9 cellular contexts compared by ENCODE assay signal in genomic region chr17:45221997-45222272, GRCh38. TPM values are rescaled to one million over a fixed set of nuclear protein-coding genes. Genes with fewer than 3 reads are reported as not detected.
A peak's percentile ranks its signal among the peaks of the same experiment; 100 is the strongest.
DNase-seq lines count a peak whose midpoint lies in the region; ATAC-seq and TF ChIP-seq lines count a peak whose summit lies in the region.
"Had no signal": no experiment of that assay in that cellular context is flagged by ENCODE, and none has a peak within 500 bp of the region (broad histone marks: within the 10 kb centered on the region; RNA-seq: fewer than 3 reads in every experiment).

No MANE protein-coding gene starts in this region.

- no peaks in the 10 kb centered on the region for H3K9me3 ChIP-seq in CD4-positive, alpha-beta memory T cell (ENCODE audit: control insufficient read depth in 1 of 2, low read length in 2 of 2)
- H3K9me3 ChIP-seq in OCI-LY3 (ENCODE audit: insufficient read depth, low read length) (no peaks in the 10 kb centered on the region), esophagus (ENCODE audit: control insufficient read depth in 2 of 2, insufficient read depth in 1 of 2, low read depth in 1 of 2, low read length in 1 of 2) (no peaks in the 10 kb centered on the region), neutrophil (no peaks in the 10 kb centered on the region)

- DNase-seq in CD4-positive, alpha-beta memory T cell = peak in 1 of 5 donors; percentile 20
- DNase-seq in COR-L47 (lab: John Stamatoyannopoulos, UW) (no peak), SKM-1 treated with dmso at 0.1 percent for 144 hours (lab: John Stamatoyannopoulos, UW; ENCODE audit: unreplicated experiment) (no peak)
- no peak for DNase-seq in activated CD4-positive, alpha-beta T cell treated with anti-CD3 and anti-CD28 coated beads, Interleukin-2, amount 50 U/mL, for 4 hours

- H3K36me3 Mint-ChIP-seq in CD4-positive, alpha-beta memory T cell = peaks cover 15 to 64% of the 10 kb centered on the region in 2 donors

- H3K4me1 Mint-ChIP-seq in CD4-positive, alpha-beta memory T cell = peaks cover 30 to 70% (median 38%) of the 10 kb centered on the region in 4 donors

- H2AFZ ChIP-seq in OCI-LY3 (ENCODE audit: low read depth, low read length) = no peak overlapping the region

- WGBS in esophagus, 2 donors = 1% methylated on average over 36 of the region's 36 CpGs; no CpG with 5 or more reads in 1 of the 2 donors

- no peak for TF ChIP-seq CTCF in OCI-LY3 (IDR thresholded peaks at IDR 0.05; ENCODE audit: low read depth, low read length)
- no peak for TF ChIP-seq CTCF in neutrophil (IDR thresholded peaks at IDR 0.05)

- peaks cover 7% of the 10 kb centered on the region for H3K36me3 ChIP-seq in CD4-positive, alpha-beta memory T cell (ENCODE audit: insufficient read depth, low read length)
- H3K36me3 ChIP-seq in OCI-LY3 (replicated peaks; ENCODE audit: low read depth, low read length) (no peaks in the 10 kb centered on the region), esophagus (ENCODE audit: control insufficient read depth in 2 of 2, insufficient read depth in 2 of 2, low read length in 1 of 2) (no peaks in the 10 kb centered on the region), neutrophil (peaks cover 59% of the 10 kb centered on the region)

- H3K9me3 Mint-ChIP-seq in CD4-positive, alpha-beta memory T cell = no peaks in the 10 kb centered on the region

- CTCF ChIA-PET in CD4-positive, alpha-beta memory T cell (lab: Charles Lee; ENCODE audit: partially characterized antibody) = interaction anchor here (1.3 to 10.3 kb wide), 4 partner anchors 11 to 163 kb away, joined by 3 to 449 read pairs (median 52); partner anchors contain the start of gene ACBD4

- H4K20me1 ChIP-seq in OCI-LY3 (ENCODE audit: insufficient read depth, low read length) = no peaks in the 10 kb centered on the region

- peak overlapping the region; percentile 100 for H3K9ac ChIP-seq in OCI-LY3 (ENCODE audit: low read length)

- POLR2A ChIA-PET in CD4-positive, alpha-beta memory T cell (lab: Charles Lee; ENCODE audit: partially characterized antibody) = interaction anchor here (0.5 to 24.4 kb wide), 14 partner anchors 20 to 323 kb away, joined by 3 to 1143 read pairs (median 4); partner anchors contain the start of genes ACBD4, EFTUD2, HEXIM1 and HEXIM2

- ATAC-seq in HG02884 (IDR thresholded peaks at IDR 0.05; ENCODE audit: unreplicated experiment) = no peak

- H3K27me3 Mint-ChIP-seq in CD4-positive, alpha-beta memory T cell = no peaks in the 10 kb centered on the region

- peak overlapping the region; percentile 97 for H3K27ac ChIP-seq in CD4-positive, alpha-beta memory T cell (ENCODE audit: low read depth, low read length)
- H3K27ac ChIP-seq in OCI-LY3 (ENCODE audit: low read length) (peak overlapping the region; percentile 99), esophagus (ENCODE audit: low read depth in 2 of 2, low read length in 1 of 2) (peak overlapping the region; percentile 37 to 64), neutrophil (peak overlapping the region; percentile 99)

- H3K79me2 ChIP-seq in OCI-LY3 (ENCODE audit: low read length) = peaks cover 56% of the 10 kb centered on the region

- peak overlapping the region; percentile 99; the same call in 1 of the 2 replicates for H3K4me2 ChIP-seq in OCI-LY3 (ENCODE audit: low read length)

- H3K4me1 ChIP-seq in CD4-positive, alpha-beta memory T cell (ENCODE audit: insufficient read depth, low read length) = peaks cover 53% of the 10 kb centered on the region
- H3K4me1 ChIP-seq in OCI-LY3 (ENCODE audit: low read length) = peaks cover 42% of the 10 kb centered on the region
- H3K4me1 ChIP-seq in esophagus (ENCODE audit: control insufficient read depth in 2 of 2, insufficient read depth in 2 of 2, low read length in 1 of 2) = peaks cover 0 to 3% of the 10 kb centered on the region in 2 donors
- H3K4me1 ChIP-seq in neutrophil (ENCODE audit: control insufficient read depth in 1 of 2, insufficient read depth in 1 of 2, low read depth in 1 of 2, low read length in 1 of 2) = peaks cover 35 to 72% of the 10 kb centered on the region in 2 experiments

- H3K4me3 Mint-ChIP-seq in CD4-positive, alpha-beta memory T cell = peak overlapping the region in 1 of 8 donors; percentile 96

- peak overlapping the region in 1 of 7 donors; percentile 99 for H3K27ac Mint-ChIP-seq in CD4-positive, alpha-beta memory T cell

- intact Hi-C loops in CD4-positive, alpha-beta memory T cell (cut with micrococcal nuclease) = no loop called here

- H3K27me3 ChIP-seq in CD4-positive, alpha-beta memory T cell (ENCODE audit: insufficient read depth, low read length) = no peaks in the 10 kb centered on the region
- H3K27me3 ChIP-seq in OCI-LY3 (ENCODE audit: low read depth, low read length) (no peaks in the 10 kb centered on the region), esophagus (ENCODE audit: control insufficient read depth in 1 of 2, insufficient read depth in 2 of 2, low read length in 2 of 2) (no peaks in the 10 kb centered on the region), neutrophil (no peaks in the 10 kb centered on the region)

- H3K4me3 ChIP-seq in CD4-positive, alpha-beta memory T cell (ENCODE audit: low read length in 2 of 2) = peak overlapping the region; percentile 43 to 74
- H3K4me3 ChIP-seq in OCI-LY3 (ENCODE audit: low read length) = peak overlapping the region; percentile 100
- H3K4me3 ChIP-seq in esophagus (ENCODE audit: low read depth in 1 of 2, low read length in 2 of 2) = peak overlapping the region; percentile 47 to 54
- peak overlapping the region; percentile 74 to 94 for H3K4me3 ChIP-seq in neutrophil (ENCODE audit: low read depth in 1 of 2, low read length in 1 of 2)

RNA-seq across cellular contexts. Expression of gene FMNL1, which starts 0.2 kb away (rescaled TPM):
- 100 to 1,000 TPM; 403 to 405 TPM for total RNA-seq in CD4-positive, alpha-beta memory T cell
- polyA plus RNA-seq in CD4-positive, alpha-beta memory T cell = 10 to 100 TPM in 1 of 2 donors, 1 to 10 TPM in 1; 8.1 to 64.4 TPM
- polyA plus RNA-seq in esophagus = 1 to 10 TPM; 4.3 to 5.2 TPM

RNA-seq across cellular contexts. Expression of gene SPATA32, which starts 40.0 kb away (rescaled TPM):
- total RNA-seq in CD4-positive, alpha-beta memory T cell = under 1 TPM; 0.22 to 0.41 TPM
- polyA plus RNA-seq in CD4-positive, alpha-beta memory T cell = under 1 TPM; 0.25 to 0.49 TPM
- polyA plus RNA-seq in esophagus = not detected
- total RNA-seq: cerebellum had no signal
